Comparison of ENCODE assay signal across 13 cellular contexts in genomic region chr7:37211097-37211496, GRCh38.
DNase-seq lines count a peak whose midpoint lies in the region; ATAC-seq and TF ChIP-seq lines count a peak whose summit lies in the region.
"Had no signal": no experiment of that assay in that cellular context is flagged by ENCODE, and none has a peak within 500 bp of the region (broad histone marks: within the 10 kb centered on the region; RNA-seq: fewer than 3 reads in every experiment).

No MANE protein-coding gene starts in this region.

- peaks cover 44% of the 10 kb centered on the region for H3K36me3 Mint-ChIP-seq in activated T-cell treated with anti-CD3 and anti-CD28 coated beads, Interleukin-2, amount 50 U/mL, for 4 hours (ENCODE audit: insufficient read depth)

- TF ChIP-seq CTCF in AG09319 (IDR thresholded peaks at IDR 0.05; ENCODE audit: low read depth, low read length), result no peak

- H3K27ac Mint-ChIP-seq in stimulated activated naive CD8-positive, alpha-beta T cell treated with anti-CD3 and anti-CD28 coated beads, Interleukin-15, amount 100 ng/mL, for 72 hours, result no peak overlapping the region
- H3K27ac Mint-ChIP-seq: endodermal cell; T-helper 1 cell treated with Interleukin-12 subunit alpha and Interleukin-12 subunit beta and Interleukin-4 antibody, amounts not matched to agents 30 μg/mL and 1 μg/mL, for 36 hours had no signal

- ATAC-seq in Right ventricle myocardium superior (ENCODE audit: poor library complexity), result peak; percentile 69
- ATAC-seq in stimulated activated naive CD8-positive, alpha-beta T cell treated with anti-CD3 and anti-CD28 coated beads, Interleukin-15, amount 100 ng/mL, for 72 hours, result no peak
- no peak for ATAC-seq in activated T-cell treated with anti-CD3 and anti-CD28 coated beads, Interleukin-2, amount 50 U/mL, for 4 hours

- intact Hi-C loops in Right ventricle myocardium superior (cut with DNase I) (no loop called here), posterior vena cava (cut with DNase I) (loop anchor here in 1 of 2 donors (10.0 kb wide), 1 partner anchor 624 kb away; no protein-coding TSS in a partner anchor)

- peak; percentile 85 for DNase-seq in AG09319 (ENCODE audit: extremely low read depth, low read depth)
- DNase-seq in astrocyte of the hippocampus (ENCODE audit: low read depth, low spot score), result peak; percentile 70
- peak; percentile 60 for DNase-seq in Right ventricle myocardium superior
- DNase-seq in posterior vena cava (ENCODE audit: low spot score), result peak; percentile 83
- no peak for DNase-seq in iPS-NIHi11 (ENCODE audit: low spot score)
- no peak for DNase-seq in stimulated activated naive CD8-positive, alpha-beta T cell treated with anti-CD3 and anti-CD28 coated beads, Interleukin-15, amount 100 ng/mL, for 72 hours
- DNase-seq in NCI-H1694 (lab: John Stamatoyannopoulos, UW), result no peak
- no peak for DNase-seq in activated T-cell treated with anti-CD3 and anti-CD28 coated beads, Interleukin-2, amount 50 U/mL, for 4 hours
- DNase-seq: BE2C, mesendoderm, NCI-H82 had no signal

- H3K9me3 Mint-ChIP-seq in stimulated activated naive CD8-positive, alpha-beta T cell treated with anti-CD3 and anti-CD28 coated beads, Interleukin-15, amount 100 ng/mL, for 72 hours, result no peaks in the 10 kb centered on the region
- no peaks in the 10 kb centered on the region for H3K9me3 Mint-ChIP-seq in activated T-cell treated with anti-CD3 and anti-CD28 coated beads, Interleukin-2, amount 50 U/mL, for 4 hours
- H3K9me3 Mint-ChIP-seq: endodermal cell; T-helper 1 cell treated with Interleukin-12 subunit alpha and Interleukin-12 subunit beta and Interleukin-4 antibody, amounts not matched to agents 30 μg/mL and 1 μg/mL, for 36 hours had no signal

- no peak overlapping the region for H3K4me3 Mint-ChIP-seq in stimulated activated naive CD8-positive, alpha-beta T cell treated with anti-CD3 and anti-CD28 coated beads, Interleukin-15, amount 100 ng/mL, for 72 hours
- H3K4me3 Mint-ChIP-seq in activated T-cell treated with anti-CD3 and anti-CD28 coated beads, Interleukin-2, amount 50 U/mL, for 4 hours, result no peak overlapping the region
- H3K4me3 Mint-ChIP-seq: endodermal cell; T-helper 1 cell treated with Interleukin-12 subunit alpha and Interleukin-12 subunit beta and Interleukin-4 antibody, amounts not matched to agents 30 μg/mL and 1 μg/mL, for 36 hours had no signal

- H3K4me1 Mint-ChIP-seq in stimulated activated naive CD8-positive, alpha-beta T cell treated with anti-CD3 and anti-CD28 coated beads, Interleukin-15, amount 100 ng/mL, for 72 hours, result peaks cover 8% of the 10 kb centered on the region
- no peaks in the 10 kb centered on the region for H3K4me1 Mint-ChIP-seq in activated T-cell treated with anti-CD3 and anti-CD28 coated beads, Interleukin-2, amount 50 U/mL, for 4 hours (ENCODE audit: low read depth)

- H3K27me3 Mint-ChIP-seq in stimulated activated naive CD8-positive, alpha-beta T cell treated with anti-CD3 and anti-CD28 coated beads, Interleukin-15, amount 100 ng/mL, for 72 hours, result no peaks in the 10 kb centered on the region
- H3K27me3 Mint-ChIP-seq in activated T-cell treated with anti-CD3 and anti-CD28 coated beads, Interleukin-2, amount 50 U/mL, for 4 hours (ENCODE audit: low read depth), result no peaks in the 10 kb centered on the region

Comparison
In these comparisons a context has a peak if more than half of its experiments do, and no peak if none do; other contexts are left out.
1. DNase-seq: peak in AG09319 (single experiment), astrocyte of the hippocampus (single experiment), Right ventricle myocardium superior (single experiment) and posterior vena cava (single experiment); none in iPS-NIHi11 (single experiment), stimulated activated naive CD8-positive, alpha-beta T cell treated with anti-CD3 and anti-CD28 coated beads, Interleukin-15, amount 100 ng/mL, for 72 hours (0 of 2), NCI-H1694 (single experiment) and activated T-cell treated with anti-CD3 and anti-CD28 coated beads, Interleukin-2, amount 50 U/mL, for 4 hours (single experiment).